ENCODE assay signal across 10 cellular contexts in the genomic region with DNA sequence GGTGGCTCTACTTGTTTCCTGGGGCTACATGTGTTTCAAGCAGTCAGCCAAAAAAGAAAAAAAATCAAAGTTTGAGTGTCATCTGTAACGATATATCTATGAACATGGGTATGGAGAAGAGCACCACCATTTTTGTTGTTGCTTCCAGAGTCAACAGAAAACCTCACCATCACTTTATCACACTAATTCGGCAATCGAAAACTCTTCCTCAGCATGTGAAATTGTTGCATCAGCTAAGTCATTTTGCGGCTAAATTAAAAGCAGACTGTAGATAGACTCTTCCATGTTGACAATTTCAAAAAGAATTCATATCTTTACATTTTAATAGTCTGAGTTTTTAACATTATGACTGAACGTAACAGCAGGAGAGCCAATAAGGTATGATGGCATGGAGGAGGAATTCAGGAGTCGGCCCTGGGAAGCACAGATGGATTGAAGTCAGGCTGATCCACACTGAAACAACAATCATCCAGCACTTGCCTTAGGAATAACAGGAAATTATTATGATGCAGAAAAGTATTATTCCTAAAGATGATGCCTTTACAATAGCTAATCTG.
DNase-seq lines count a peak whose midpoint lies in the region; ATAC-seq and TF ChIP-seq lines count a peak whose summit lies in the region.
"Had no signal": no experiment of that assay in that cellular context is flagged by ENCODE, and none has a peak within 500 bp of the region (broad histone marks: within the 10 kb centered on the region; RNA-seq: fewer than 3 reads in every experiment).

No MANE protein-coding gene starts in this region.

- H3K4me3 ChIP-seq in left ventricle myocardium inferior: peak overlapping the region; percentile 58
- no peak overlapping the region for H3K4me3 ChIP-seq in uterus

- TF ChIP-seq POLR2A in uterus (IDR thresholded peaks at IDR 0.05): no peak

- H3K9me3 ChIP-seq in left ventricle myocardium inferior (replicated peaks): peaks cover 7% of the 10 kb centered on the region
- no peaks in the 10 kb centered on the region for H3K9me3 ChIP-seq in uterus
- H3K9me3 ChIP-seq: ovary had no signal

- peaks cover 25% of the 10 kb centered on the region for H3K4me1 Mint-ChIP-seq in endothelial cell (ENCODE audit: unreplicated experiment)
- H3K4me1 Mint-ChIP-seq in CD14-positive monocyte: no peaks in the 10 kb centered on the region
- H3K4me1 Mint-ChIP-seq: activated B cell treated with CpG ODN at 0.5 μM for 24 hours had no signal

- intact Hi-C loops in left ventricle myocardium inferior (cut with micrococcal nuclease) (loop anchor here (10.0 kb wide), 1 partner anchor 414 kb away; no protein-coding TSS in a partner anchor), Right ventricle myocardium superior (cut with DNase I) (no loop called here), uterus (cut with DNase I; ENCODE audit: low total_unique reads) (loop anchor here (10.0 kb wide), 1 partner anchor 456 kb away; a partner anchor contains a TSS), CD14-positive monocyte (cut with micrococcal nuclease) (no loop called here)

- ATAC-seq in Right ventricle myocardium superior (ENCODE audit: poor library complexity) (no peak), GM18907 (IDR thresholded peaks at IDR 0.05; ENCODE audit: unreplicated experiment) (no peak)

- no peak overlapping the region for H3K4me3 Mint-ChIP-seq in endothelial cell (ENCODE audit: unreplicated experiment)
- no peak overlapping the region for H3K4me3 Mint-ChIP-seq in CD14-positive monocyte
- H3K4me3 Mint-ChIP-seq: activated B cell treated with CpG ODN at 0.5 μM for 24 hours had no signal

- H3K36me3 Mint-ChIP-seq in endothelial cell (ENCODE audit: low read depth, unreplicated experiment) (no peaks in the 10 kb centered on the region), CD14-positive monocyte (no peaks in the 10 kb centered on the region)

- H3K27ac Mint-ChIP-seq in endothelial cell (ENCODE audit: unreplicated experiment): peak overlapping the region; percentile 74
- no peak overlapping the region for H3K27ac Mint-ChIP-seq in CD14-positive monocyte
- H3K27ac Mint-ChIP-seq: activated B cell treated with CpG ODN at 0.5 μM for 24 hours had no signal

- TF ChIP-seq CTCF in left ventricle myocardium inferior (IDR thresholded peaks at IDR 0.05; ENCODE audit: borderline replicate concordance) (no peak), endothelial cell (IDR thresholded peaks at IDR 0.05; ENCODE audit: unreplicated experiment) (no peak), uterus (IDR thresholded peaks at IDR 0.05) (no peak), CD14-positive monocyte (IDR thresholded peaks at IDR 0.05) (no peak)

- DNase-seq in left ventricle myocardium inferior: no peak
- no peak for DNase-seq in Right ventricle myocardium superior
- DNase-seq in endothelial cell (ENCODE audit: low spot score): no peak
- DNase-seq in myocyte (ENCODE audit: low read depth): peak; percentile 64
- no peak for DNase-seq in uterus
- DNase-seq in GF-D8 (lab: John Stamatoyannopoulos, UW): no peak
- no peak for DNase-seq in CD14-positive monocyte (ENCODE audit: low spot score)
- DNase-seq: activated B cell treated with CpG ODN at 0.5 μM for 24 hours, ovary had no signal

- H3K4me1 ChIP-seq in left ventricle myocardium inferior (peaks cover 46% of the 10 kb centered on the region), uterus (no peaks in the 10 kb centered on the region)

- H3K9me3 Mint-ChIP-seq in endothelial cell (ENCODE audit: unreplicated experiment) (no peaks in the 10 kb centered on the region), CD14-positive monocyte (peaks cover 0 to 8% (median 3%) of the 10 kb centered on the region in 7 donors)

- peak overlapping the region; percentile 91 for H3K27ac ChIP-seq in left ventricle myocardium inferior (replicated peaks)
- H3K27ac ChIP-seq in uterus: peak overlapping the region; percentile 85 to 95
- H3K27ac ChIP-seq: ovary had no signal

- no peaks in the 10 kb centered on the region for H3K27me3 ChIP-seq in left ventricle myocardium inferior (ENCODE audit: low read depth)
- H3K27me3 ChIP-seq in uterus: no peaks in the 10 kb centered on the region
- H3K27me3 ChIP-seq: ovary had no signal

- no peaks in the 10 kb centered on the region for H3K36me3 ChIP-seq in left ventricle myocardium inferior
- no peaks in the 10 kb centered on the region for H3K36me3 ChIP-seq in uterus
- H3K36me3 ChIP-seq: ovary had no signal

- H3K27me3 Mint-ChIP-seq in endothelial cell (ENCODE audit: unreplicated experiment) (peaks cover 2% of the 10 kb centered on the region), CD14-positive monocyte (ENCODE audit: low read depth in 3 of 3) (peaks cover 0 to 3% (median 0%) of the 10 kb centered on the region in 3 donors)
- H3K27me3 Mint-ChIP-seq: activated B cell treated with CpG ODN at 0.5 μM for 24 hours had no signal

Comparison
In these comparisons a context has a peak if more than half of its experiments do, and no peak if none do; other contexts are left out.
1. intact Hi-C loops: an anchor here in left ventricle myocardium inferior (10.0 kb wide) and uterus (10.0 kb wide); none called in Right ventricle myocardium superior and CD14-positive monocyte.